1 cellular context compared by ENCODE assay signal in the genomic region with DNA sequence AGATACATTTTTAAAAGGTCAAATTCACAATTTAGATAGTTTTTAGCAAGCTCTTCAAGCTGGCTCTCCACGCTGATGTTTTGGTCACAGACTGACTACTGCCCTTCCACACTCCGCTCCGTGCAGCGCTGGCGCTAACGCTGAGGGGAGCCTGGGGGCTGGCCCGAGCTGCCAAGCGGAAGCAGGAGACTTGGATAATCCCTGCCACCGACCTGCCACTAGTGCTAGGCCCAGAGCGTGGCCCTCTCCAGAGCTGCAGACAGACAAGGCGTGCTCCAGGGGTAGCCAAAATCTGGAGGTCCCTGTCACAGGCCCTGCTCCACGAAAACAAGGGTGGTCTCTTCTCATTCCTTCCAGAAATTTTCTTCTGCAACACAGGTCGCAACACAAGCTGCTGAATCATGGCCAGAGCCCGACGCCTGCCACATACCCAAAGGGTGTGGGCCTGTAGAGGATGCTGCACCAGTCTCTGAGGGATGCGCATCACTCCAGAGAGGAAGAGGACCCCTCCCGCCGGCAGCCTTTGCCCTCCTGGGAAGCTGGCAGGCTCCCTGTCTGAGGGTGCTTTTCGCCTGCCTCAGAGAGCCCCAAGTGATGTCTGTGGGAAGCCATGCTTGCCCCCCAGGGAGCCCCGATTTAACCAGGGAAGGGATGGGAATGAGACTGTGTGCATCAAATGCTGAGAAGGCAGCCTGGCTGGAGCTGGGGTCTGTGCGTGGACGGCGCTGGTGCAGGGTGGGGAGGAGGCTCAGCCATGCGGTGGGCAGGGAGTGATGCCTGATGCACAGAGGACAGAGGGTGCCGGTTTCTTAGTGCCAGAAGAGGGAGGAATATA.
A peak's percentile ranks its signal among the peaks of the same experiment; 100 is the strongest.
TF ChIP-seq lines count a peak whose summit lies in the region.

No MANE protein-coding gene starts in this region.

TF ChIP-seq in IMR-90, 13 proteins besides CTCF, POLR2A, EP300 and RAD21:
- peak; percentile 5 for TF ChIP-seq RCOR1 (IDR thresholded peaks at IDR 0.05; ENCODE audit: insufficient replicate concordance, low read length)
- no peak for TF ChIP-seq RFX5 (IDR thresholded peaks at IDR 0.05; ENCODE audit: low read depth, low read length)
